In genomic region chr7:107944776-107945175, GRCh38 we compare ENCODE assay signal across 19 cellular contexts. TPM values are rescaled to one million over a fixed set of nuclear protein-coding genes. Genes with fewer than 3 reads are reported as not detected.
DNase-seq lines count a peak whose midpoint lies in the region; ATAC-seq and TF ChIP-seq lines count a peak whose summit lies in the region.
"Had no signal": no experiment of that assay in that cellular context is flagged by ENCODE, and none has a peak within 500 bp of the region (broad histone marks: within the 10 kb centered on the region; RNA-seq: fewer than 3 reads in every experiment).

No MANE protein-coding gene starts in this region.

- CTCF ChIA-PET in Panc1 (lab: Charles Lee) = no interaction called here

- POLR2A ChIA-PET in Panc1 (lab: Charles Lee) = no interaction called here

- no peak for DNase-seq in Panc1 (ENCODE audit: low read depth, low spot score)
- DNase-seq in fibroblast of peridontal ligament (ENCODE audit: extremely low read depth) = peak; percentile 60
- no peak for DNase-seq in nephron progenitor cell
- DNase-seq in thyroid gland = no peak
- no peak for DNase-seq in mucosa of descending colon
- no peak for DNase-seq in NCI-H510A (lab: John Stamatoyannopoulos, UW)
- DNase-seq: Calu3; CD8-positive, alpha-beta memory T cell; DMS153; GM23248; H9; NCI-H1105 treated with DMSO at 0.1 percent for 48 hours; NCI-H446; NCI-H526 treated with DMSO at 0.1 percent for 48 hours; OCI-M1; SHP77 had no signal

- no peak overlapping the region for H3K4me3 Mint-ChIP-seq in nephron progenitor cell
- H3K4me3 Mint-ChIP-seq: CD8-positive, alpha-beta memory T cell; H9; IgD-negative memory B cell had no signal

- peak overlapping the region; percentile 92 for H3K27ac Mint-ChIP-seq in nephron progenitor cell
- H3K27ac Mint-ChIP-seq: CD8-positive, alpha-beta memory T cell; IgD-negative memory B cell had no signal

- intact Hi-C loops in Panc1 (cut with micrococcal nuclease; ENCODE audit: unreplicated experiment) (no loop called here), thyroid gland (cut with DNase I) (loop anchor here (10.0 kb wide), 1 partner anchor 60 kb away; the partner anchor contains the start of gene LAMB1), mucosa of descending colon (cut with DNase I, micrococcal nuclease) (no loop called here)

- no peak overlapping the region for H3K4me3 ChIP-seq in Panc1 (ENCODE audit: low read depth in 2 of 2, low read length in 2 of 2)
- no peak overlapping the region for H3K4me3 ChIP-seq in thyroid gland (replicated peaks in 1 of 3)
- no peak overlapping the region for H3K4me3 ChIP-seq in mucosa of descending colon
- H3K4me3 ChIP-seq: GM23248 had no signal

- H3K36me3 ChIP-seq in Panc1 (ENCODE audit: control insufficient read depth, insufficient read depth, low read length) (peaks cover 14% of the 10 kb centered on the region), thyroid gland (peaks cover 4 to 12% of the 10 kb centered on the region in 2 donors), mucosa of descending colon (ENCODE audit: low read depth) (no peaks in the 10 kb centered on the region)

- H3K27me3 ChIP-seq in Panc1 (ENCODE audit: control insufficient read depth, insufficient read depth, low read length) (no peaks in the 10 kb centered on the region), thyroid gland (no peaks in the 10 kb centered on the region)

- TF ChIP-seq CTCF in Panc1 (IDR thresholded peaks at IDR 0.05) (no peak), nephron progenitor cell (IDR thresholded peaks at IDR 0.05) (no peak), thyroid gland (IDR thresholded peaks at IDR 0.05) (no peak), mucosa of descending colon (IDR thresholded peaks at IDR 0.05) (no peak)

- no peak for TF ChIP-seq POLR2A in thyroid gland (IDR thresholded peaks at IDR 0.05)

- no peaks in the 10 kb centered on the region for H3K9me3 Mint-ChIP-seq in nephron progenitor cell
- H3K9me3 Mint-ChIP-seq: CD8-positive, alpha-beta memory T cell; H9; IgD-negative memory B cell had no signal

- peaks cover 77% of the 10 kb centered on the region for H3K36me3 Mint-ChIP-seq in nephron progenitor cell (ENCODE audit: low read depth)

- peak overlapping the region; percentile 94 for H3K27ac ChIP-seq in Panc1 (ENCODE audit: low read length)
- peak overlapping the region; percentile 48 to 81 (median 67) for H3K27ac ChIP-seq in thyroid gland
- H3K27ac ChIP-seq: C4-2B, GM23248 had no signal

- H3K4me1 ChIP-seq in Panc1 (ENCODE audit: control insufficient read depth, insufficient read depth, low read length) = peaks cover 43% of the 10 kb centered on the region
- peaks cover 19 to 32% of the 10 kb centered on the region in 2 donors for H3K4me1 ChIP-seq in thyroid gland
- no peaks in the 10 kb centered on the region for H3K4me1 ChIP-seq in mucosa of descending colon (ENCODE audit: low read depth)

- no peak for ATAC-seq in Panc1
- no peak for ATAC-seq in activated CD4-positive, CD25-positive, alpha-beta regulatory T cell treated with anti-CD3 and anti-CD28 coated beads, Interleukin-2, amount 50 U/mL, for 24 hours
- no peak for ATAC-seq in mucosa of descending colon

- H3K9me3 ChIP-seq in Panc1 (ENCODE audit: control insufficient read depth, insufficient read depth, low read depth, low read length) (no peaks in the 10 kb centered on the region), thyroid gland (no peaks in the 10 kb centered on the region), mucosa of descending colon (no peaks in the 10 kb centered on the region)

- in situ Hi-C loops in Panc1 (cut with HindIII; ENCODE audit: low pct_unique_long_range_greater_than_20kb, low sequenced_read_pairs) = no loop called here

- no TSS peak for BruUV-seq in Panc1 (replicated peaks; lab: Mats Ljungman, UMichigan)

- H3K4me1 Mint-ChIP-seq in nephron progenitor cell = peaks cover 37% of the 10 kb centered on the region
- H3K4me1 Mint-ChIP-seq: CD8-positive, alpha-beta memory T cell; IgD-negative memory B cell had no signal

- H3K27me3 Mint-ChIP-seq in nephron progenitor cell (ENCODE audit: low read depth, poor library complexity) = peaks cover 4% of the 10 kb centered on the region
- H3K27me3 Mint-ChIP-seq: IgD-negative memory B cell had no signal

RNA-seq across cellular contexts. Expression of gene DLD, which starts 53.8 kb away (rescaled TPM):
- total RNA-seq in Panc1 (2021; ENCODE audit: unreplicated experiment) (88.8 TPM), thyroid gland (100 to 1,000 TPM; 108 to 343 (median 213) TPM), mucosa of descending colon (100 to 1,000 TPM; 108 to 150 (median 113) TPM)
- polyA plus RNA-seq in Panc1 (2012; ENCODE audit: insufficient read length) = 61.6 TPM

RNA-seq across cellular contexts. Expression of gene LAMB1, which starts 58.2 kb away (rescaled TPM):
- total RNA-seq in Panc1 (2021; ENCODE audit: unreplicated experiment) (204 TPM), thyroid gland (100 to 1,000 TPM; 103 to 112 (median 106) TPM), mucosa of descending colon (100 to 1,000 TPM in 2 of 3 donors, 10 to 100 TPM in 1; 82.0 to 165 (median 148) TPM)
- 141 TPM for polyA plus RNA-seq in Panc1 (2012; ENCODE audit: insufficient read length)
- total RNA-seq: CD8-positive, alpha-beta memory T cell had no signal
- polyA plus RNA-seq: IgD-negative memory B cell had no signal
